9 cellular contexts compared by ENCODE assay signal in the genomic region with DNA sequence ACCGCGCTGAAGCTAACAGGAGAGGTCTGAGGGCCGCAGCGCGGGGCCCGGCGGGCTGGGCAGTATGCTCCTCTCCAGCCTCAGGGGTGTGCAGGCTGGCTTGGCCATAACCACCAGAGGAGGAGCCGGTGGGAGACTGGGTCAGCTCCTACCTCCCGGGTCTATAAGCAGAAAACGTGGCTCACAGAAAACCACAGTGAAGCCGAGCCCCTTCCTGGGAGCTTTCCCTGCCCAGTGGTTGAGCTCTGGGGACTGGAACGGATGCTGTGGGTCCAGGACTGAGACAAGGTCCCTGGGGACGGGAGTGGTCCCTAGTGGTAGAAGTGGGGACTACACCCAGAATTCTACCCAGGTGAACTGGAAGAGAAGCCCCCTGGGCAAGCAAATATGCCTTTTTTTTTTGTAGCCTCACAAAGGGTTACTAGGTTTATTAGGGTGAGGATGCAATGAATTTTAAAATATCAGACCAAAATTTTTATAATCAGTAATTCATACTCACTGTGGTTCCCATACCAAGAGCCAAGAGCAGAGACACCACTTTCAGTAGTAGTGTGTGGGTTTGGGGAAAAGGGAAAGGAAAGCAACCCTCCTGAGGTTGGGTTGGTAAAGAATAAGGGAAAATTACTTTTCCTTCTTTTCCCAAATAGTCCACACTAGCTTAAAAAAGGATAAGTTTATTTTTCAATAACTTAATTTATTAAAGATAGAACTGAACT.
DNase-seq lines count a peak whose midpoint lies in the region; ATAC-seq and TF ChIP-seq lines count a peak whose summit lies in the region.
"Had no signal": no experiment of that assay in that cellular context is flagged by ENCODE, and none has a peak within 500 bp of the region (broad histone marks: within the 10 kb centered on the region; RNA-seq: fewer than 3 reads in every experiment).

No MANE protein-coding gene starts in this region.

- no peaks in the 10 kb centered on the region for H3K9me3 ChIP-seq in AG04450 (ENCODE audit: control insufficient read depth, insufficient read depth, low read length)
- H3K9me3 ChIP-seq in IMR-90 (ENCODE audit: control insufficient read depth, insufficient read depth, low read length), result no peaks in the 10 kb centered on the region
- no peaks in the 10 kb centered on the region for H3K9me3 ChIP-seq in mammary epithelial cell (replicated peaks; ENCODE audit: insufficient read depth, low read length)

- peak; percentile 17; the same call in 1 of the 2 replicates for TF ChIP-seq RAD21 in IMR-90 (IDR thresholded peaks at IDR 0.05; ENCODE audit: low read length)

- no peak for TF ChIP-seq POLR2A in IMR-90 (IDR thresholded peaks at IDR 0.05; ENCODE audit: low read depth, low read length)

- no peak overlapping the region for H3K27ac ChIP-seq in AG04450 (ENCODE audit: low read depth, low read length)
- H3K27ac ChIP-seq in IMR-90 (ENCODE audit: insufficient read depth, low read length), result no peak overlapping the region
- no peak overlapping the region for H3K27ac ChIP-seq in mammary epithelial cell (ENCODE audit: insufficient read depth, low read depth, low read length)

- CTCF ChIA-PET in AG04450 (lab: Charles Lee) (interaction anchor here (0.8 to 1.2 kb wide), 5 partner anchors 9 to 769 kb away, joined by 3 to 5 read pairs (median 3); no protein-coding TSS in a partner anchor), IMR-90 (lab: Yijun Ruan, JAX) (interaction anchor here (0.6 kb wide), 1 partner anchor 1224 kb away, joined by 3 read pairs; no protein-coding TSS in a partner anchor), mammary epithelial cell (lab: Charles Lee; ENCODE audit: low non-redundant PET) (interaction anchor here (0.7 kb wide), 2 partner anchors 94 to 241 kb away, joined by 4 to 6 read pairs; no protein-coding TSS in a partner anchor)

- peak; percentile 76 for TF ChIP-seq CTCF in AG04450 (IDR thresholded peaks at IDR 0.05; ENCODE audit: low read depth, low read length)
- peak; percentile 30; the same call in 1 of the 2 replicates for TF ChIP-seq CTCF in IMR-90 (conservative IDR thresholded peaks at IDR 0.05; ENCODE audit: low read depth, low read length)
- peak; percentile 81 to 93 for TF ChIP-seq CTCF in mammary epithelial cell (conservative IDR thresholded peaks at IDR 0.05 in 1 of 2, IDR thresholded peaks at IDR 0.05 in 1 of 2; ENCODE audit: extremely low read depth in 1 of 2, insufficient read depth in 1 of 2, low read depth in 1 of 2, low read length in 2 of 2)

- H3K23ac ChIP-seq in IMR-90 (ENCODE audit: low read depth, low read length), result no peak overlapping the region

- H3K27me3 Mint-ChIP-seq in memory B cell, result peaks cover 9% of the 10 kb centered on the region
- peaks cover 7% of the 10 kb centered on the region for H3K27me3 Mint-ChIP-seq in stimulated activated memory B cell treated with anti-CD40 and anti-IgM and Interleukin-4, amounts not matched to agents 10 μg/mL and 1 μg/mL and 100 μg/mL, for 72 hours
- H3K27me3 Mint-ChIP-seq: stimulated activated naive CD8-positive, alpha-beta T cell treated with anti-CD3 and anti-CD28 coated beads, Interleukin-15, Interleukin-2, amounts not matched to agents 100 ng/mL and 50 ng/mL, for 24 hours had no signal

- H3K4me3 ChIP-seq in AG04450 (ENCODE audit: low read depth, low read length), result no peak overlapping the region
- no peak overlapping the region for H3K4me3 ChIP-seq in IMR-90 (ENCODE audit: insufficient read depth, low read depth, low read length)
- H3K4me3 ChIP-seq in mammary epithelial cell (replicated peaks in 1 of 3; ENCODE audit: insufficient read depth in 1 of 3, low read depth in 2 of 3, low read length in 3 of 3), result no peak overlapping the region

- H3K4me1 Mint-ChIP-seq in memory B cell, result no peaks in the 10 kb centered on the region
- no peaks in the 10 kb centered on the region for H3K4me1 Mint-ChIP-seq in stimulated activated memory B cell treated with anti-CD40 and anti-IgM and Interleukin-4, amounts not matched to agents 10 μg/mL and 1 μg/mL and 100 μg/mL, for 72 hours

- H3K36me3 Mint-ChIP-seq in memory B cell, result no peaks in the 10 kb centered on the region
- no peaks in the 10 kb centered on the region for H3K36me3 Mint-ChIP-seq in stimulated activated memory B cell treated with anti-CD40 and anti-IgM and Interleukin-4, amounts not matched to agents 10 μg/mL and 1 μg/mL and 100 μg/mL, for 72 hours

- dilution Hi-C loops in IMR-90 (cut with HindIII; ENCODE audit: low sequenced_read_pairs, unreplicated experiment) (no loop called here), mammary epithelial cell (cut with HindIII; ENCODE audit: low sequenced_read_pairs) (no loop called here)

- BruUV-seq in IMR-90 (replicated peaks; lab: Mats Ljungman, UMichigan) (no TSS peak), mammary epithelial cell (replicated peaks; lab: Mats Ljungman, UMichigan) (no TSS peak)

- in situ Hi-C loops in IMR-90 (cut with MboI; ENCODE audit: low sequenced_read_pairs), result no loop called here
- in situ Hi-C loops in mammary epithelial cell (cut with MboI; ENCODE audit: low sequenced_read_pairs in 2 of 2), result no loop called here

- no peak overlapping the region for H3K14ac ChIP-seq in IMR-90 (replicated peaks; ENCODE audit: low read depth, low read length)

- H4K8ac ChIP-seq in IMR-90 (ENCODE audit: low read depth in 2 of 2, low read length in 2 of 2), result no peak overlapping the region

- H3K18ac ChIP-seq in IMR-90 (ENCODE audit: low read depth, low read length), result no peak overlapping the region

- DNase-seq in AG04450 (ENCODE audit: low read depth, low spot score) (no peak), IMR-90 (no peak), mammary epithelial cell (peak; percentile 43), memory B cell (ENCODE audit: low spot score in 2 of 2) (peak; percentile 18 to 40), SHP77 treated with DMSO at 0.1 percent for 48 hours (lab: John Stamatoyannopoulos, UW) (no peak)
- DNase-seq in activated CD4-positive, CD25-positive, alpha-beta regulatory T cell treated with anti-CD3 and anti-CD28 coated beads, Interleukin-2, amount 50 U/mL, for 16 hours (ENCODE audit: low read depth, low spot score), result peak; percentile 38

- H3K9ac ChIP-seq in IMR-90 (ENCODE audit: low read depth, low read length) (no peak overlapping the region), mammary epithelial cell (ENCODE audit: insufficient read depth, low read length) (no peak overlapping the region)

- H3K9me3 Mint-ChIP-seq in memory B cell, result no peaks in the 10 kb centered on the region
- H3K9me3 Mint-ChIP-seq in stimulated activated memory B cell treated with anti-CD40 and anti-IgM and Interleukin-4, amounts not matched to agents 10 μg/mL and 1 μg/mL and 100 μg/mL, for 72 hours, result no peaks in the 10 kb centered on the region
- H3K9me3 Mint-ChIP-seq: stimulated activated naive CD8-positive, alpha-beta T cell treated with anti-CD3 and anti-CD28 coated beads, Interleukin-15, Interleukin-2, amounts not matched to agents 100 ng/mL and 50 ng/mL, for 24 hours had no signal

- no peak overlapping the region for H3K56ac ChIP-seq in IMR-90 (ENCODE audit: extremely low read depth, insufficient read depth, low read length)

- ATAC-seq in GM18907 (IDR thresholded peaks at IDR 0.05; ENCODE audit: unreplicated experiment), result peak; percentile 84
- 0 out of 2 replicates have a peak, but pooled peaks have one; percentile 35 for ATAC-seq in IMR-90 (ENCODE audit: low read depth)
- peak; percentile 42 for ATAC-seq in memory B cell (ENCODE audit: low read depth)
- ATAC-seq in stimulated activated memory B cell treated with anti-CD40 and anti-IgM and Interleukin-4, amounts not matched to agents 10 μg/mL and 1 μg/mL and 100 μg/mL, for 72 hours, result peak; percentile 27

- H3K27ac Mint-ChIP-seq in memory B cell, result no peak overlapping the region
- no peak overlapping the region for H3K27ac Mint-ChIP-seq in stimulated activated memory B cell treated with anti-CD40 and anti-IgM and Interleukin-4, amounts not matched to agents 10 μg/mL and 1 μg/mL and 100 μg/mL, for 72 hours

- H2BK120ac ChIP-seq in IMR-90 (ENCODE audit: low read depth, low read length), result no peak overlapping the region

- H3K36me3 ChIP-seq in IMR-90 (ENCODE audit: control insufficient read depth, insufficient read depth, low read length), result no peaks in the 10 kb centered on the region
- H3K36me3 ChIP-seq in mammary epithelial cell (ENCODE audit: insufficient read depth, low read length), result no peaks in the 10 kb centered on the region

- H3K27me3 ChIP-seq in AG04450 (ENCODE audit: control insufficient read depth, insufficient read depth, low read length), result peaks cover 3% of the 10 kb centered on the region
- peaks cover 1% of the 10 kb centered on the region; the same call in 1 of the 2 replicates for H3K27me3 ChIP-seq in IMR-90 (ENCODE audit: control insufficient read depth, insufficient read depth, low read length)
- no peaks in the 10 kb centered on the region for H3K27me3 ChIP-seq in mammary epithelial cell (ENCODE audit: insufficient read depth, low read length)

- H2BK20ac ChIP-seq in IMR-90 (ENCODE audit: low read depth, low read length), result no peak overlapping the region

- no peaks in the 10 kb centered on the region for H3K79me1 ChIP-seq in IMR-90 (ENCODE audit: low read depth in 1 of 2, low read length in 2 of 2)

- H3K4me2 ChIP-seq in IMR-90 (ENCODE audit: low read depth, low read length) (no peak overlapping the region), mammary epithelial cell (ENCODE audit: insufficient read depth, low read depth, low read length) (peak overlapping the region; percentile 26)

- no peaks in the 10 kb centered on the region for H3K79me2 ChIP-seq in mammary epithelial cell (ENCODE audit: insufficient read depth, low read length)

- H2AFZ ChIP-seq in IMR-90 (replicated peaks; ENCODE audit: low read length, poor library complexity) (peak overlapping the region; percentile 41), mammary epithelial cell (ENCODE audit: low read depth, low read length) (no peak overlapping the region)

- H2AK5ac ChIP-seq in IMR-90 (ENCODE audit: low read depth, low read length), result no peak overlapping the region

- no peaks in the 10 kb centered on the region for H4K20me1 ChIP-seq in IMR-90 (ENCODE audit: insufficient read depth, low read length)
- no peaks in the 10 kb centered on the region for H4K20me1 ChIP-seq in mammary epithelial cell (ENCODE audit: insufficient read depth, low read length)

- no peaks in the 10 kb centered on the region for H3K4me1 ChIP-seq in IMR-90 (ENCODE audit: control insufficient read depth, insufficient read depth, low read length)
- no peaks in the 10 kb centered on the region for H3K4me1 ChIP-seq in mammary epithelial cell (ENCODE audit: insufficient read depth, low read length)

- no peak overlapping the region for H4K5ac ChIP-seq in IMR-90 (ENCODE audit: low read depth, low read length)

- H2AK9ac ChIP-seq in IMR-90 (replicated peaks; ENCODE audit: low read depth, low read length, poor library complexity), result no peak overlapping the region

- no peaks in the 10 kb centered on the region for H3K9me1 ChIP-seq in IMR-90 (ENCODE audit: insufficient read depth, low read length)

- H2BK5ac ChIP-seq in IMR-90 (ENCODE audit: low read depth, low read length, poor library complexity, severe bottlenecking), result no peak overlapping the region

- no peak overlapping the region for H3K4me3 Mint-ChIP-seq in memory B cell
- H3K4me3 Mint-ChIP-seq in stimulated activated memory B cell treated with anti-CD40 and anti-IgM and Interleukin-4, amounts not matched to agents 10 μg/mL and 1 μg/mL and 100 μg/mL, for 72 hours, result no peak overlapping the region

- WGBS in IMR-90 (ENCODE audit: extremely low coverage in 2 of 2, insufficient read length in 1 of 2), 2 experiments, result 60% methylated on average over 8 of the region's 13 CpGs; no CpG with 5 or more reads in 1 of the 2 experiments
- WGBS in mammary epithelial cell (ENCODE audit: low coverage, missing lambda C conversion rate), result 53% methylated on average over 13 of the region's 13 CpGs

- POLR2A ChIA-PET in AG04450 (lab: Yijun Ruan, JAX) (no interaction called here), IMR-90 (lab: Charles Lee; ENCODE audit: unreplicated experiment) (no interaction called here)

- H2BK15ac ChIP-seq in IMR-90 (ENCODE audit: low read depth, low read length), result no peak overlapping the region

- intact Hi-C loops in IMR-90 (cut with micrococcal nuclease), result no loop called here
- intact Hi-C loops in mammary epithelial cell (cut with micrococcal nuclease), result loop anchor here (1.0 kb wide), 4 partner anchors 68 to 231 kb away; a partner anchor contains a TSS

- H4K91ac ChIP-seq in IMR-90 (ENCODE audit: insufficient read depth, low read depth, low read length), result no peak overlapping the region

- H3K4ac ChIP-seq in IMR-90 (ENCODE audit: low read depth, low read length), result no peak overlapping the region

Comparison
In these comparisons a context has a peak if more than half of its experiments do, and no peak if none do; other contexts are left out.
1. DNase-seq: peak in activated CD4-positive, CD25-positive, alpha-beta regulatory T cell treated with anti-CD3 and anti-CD28 coated beads, Interleukin-2, amount 50 U/mL, for 16 hours (single experiment), mammary epithelial cell (single experiment) and memory B cell (2 of 2); none in AG04450 (single experiment), IMR-90 (single experiment) and SHP77 treated with DMSO at 0.1 percent for 48 hours (single experiment).
2. CTCF ChIP-seq: peak in every context shown above with its lines; median percentile 87 in mammary epithelial cell; 76 in AG04450; 30 in IMR-90.
3. ATAC-seq: peak in every context shown above with its lines; median percentile 84 in GM18907; 42 in memory B cell; 35 in IMR-90; 27 in stimulated activated memory B cell treated with anti-CD40 and anti-IgM and Interleukin-4, amounts not matched to agents 10 μg/mL and 1 μg/mL and 100 μg/mL, for 72 hours.